1 cellular context compared by ENCODE assay signal in genomic region chrX:65671966-65672365, GRCh38.
TF ChIP-seq lines count a peak whose summit lies in the region.

No MANE protein-coding gene starts in this region.

TF ChIP-seq in SK-N-SH treated with all-trans-retinoic acid at 6 μM for 48 hours, 23 proteins besides CTCF, POLR2A, EP300 and RAD21 (continued from another document):
- TF ChIP-seq, protein P1, sequence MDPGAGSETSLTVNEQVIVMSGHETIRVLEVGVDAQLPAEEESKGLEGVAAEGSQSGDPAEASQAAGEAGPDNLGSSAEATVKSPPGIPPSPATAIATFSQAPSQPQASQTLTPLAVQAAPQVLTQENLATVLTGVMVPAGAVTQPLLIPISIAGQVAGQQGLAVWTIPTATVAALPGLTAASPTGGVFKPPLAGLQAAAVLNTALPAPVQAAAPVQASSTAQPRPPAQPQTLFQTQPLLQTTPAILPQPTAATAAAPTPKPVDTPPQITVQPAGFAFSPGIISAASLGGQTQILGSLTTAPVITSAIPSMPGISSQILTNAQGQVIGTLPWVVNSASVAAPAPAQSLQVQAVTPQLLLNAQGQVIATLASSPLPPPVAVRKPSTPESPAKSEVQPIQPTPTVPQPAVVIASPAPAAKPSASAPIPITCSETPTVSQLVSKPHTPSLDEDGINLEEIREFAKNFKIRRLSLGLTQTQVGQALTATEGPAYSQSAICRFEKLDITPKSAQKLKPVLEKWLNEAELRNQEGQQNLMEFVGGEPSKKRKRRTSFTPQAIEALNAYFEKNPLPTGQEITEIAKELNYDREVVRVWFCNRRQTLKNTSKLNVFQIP (CRISPR knock-in tag; IDR thresholded peaks at IDR 0.05; ENCODE audit: borderline replicate concordance, low read depth) = no peak
- no peak for TF ChIP-seq ZNF565 (CRISPR knock-in tag; conservative IDR thresholded peaks at IDR 0.05; ENCODE audit: low read depth)
- no peak for TF ChIP-seq ZNF8 (CRISPR knock-in tag; IDR thresholded peaks at IDR 0.05)
- TF ChIP-seq ESRRG (CRISPR knock-in tag; IDR thresholded peaks at IDR 0.05) = no peak
- TF ChIP-seq RARB (CRISPR knock-in tag; IDR thresholded peaks at IDR 0.05) = no peak
- TF ChIP-seq, protein P2, sequence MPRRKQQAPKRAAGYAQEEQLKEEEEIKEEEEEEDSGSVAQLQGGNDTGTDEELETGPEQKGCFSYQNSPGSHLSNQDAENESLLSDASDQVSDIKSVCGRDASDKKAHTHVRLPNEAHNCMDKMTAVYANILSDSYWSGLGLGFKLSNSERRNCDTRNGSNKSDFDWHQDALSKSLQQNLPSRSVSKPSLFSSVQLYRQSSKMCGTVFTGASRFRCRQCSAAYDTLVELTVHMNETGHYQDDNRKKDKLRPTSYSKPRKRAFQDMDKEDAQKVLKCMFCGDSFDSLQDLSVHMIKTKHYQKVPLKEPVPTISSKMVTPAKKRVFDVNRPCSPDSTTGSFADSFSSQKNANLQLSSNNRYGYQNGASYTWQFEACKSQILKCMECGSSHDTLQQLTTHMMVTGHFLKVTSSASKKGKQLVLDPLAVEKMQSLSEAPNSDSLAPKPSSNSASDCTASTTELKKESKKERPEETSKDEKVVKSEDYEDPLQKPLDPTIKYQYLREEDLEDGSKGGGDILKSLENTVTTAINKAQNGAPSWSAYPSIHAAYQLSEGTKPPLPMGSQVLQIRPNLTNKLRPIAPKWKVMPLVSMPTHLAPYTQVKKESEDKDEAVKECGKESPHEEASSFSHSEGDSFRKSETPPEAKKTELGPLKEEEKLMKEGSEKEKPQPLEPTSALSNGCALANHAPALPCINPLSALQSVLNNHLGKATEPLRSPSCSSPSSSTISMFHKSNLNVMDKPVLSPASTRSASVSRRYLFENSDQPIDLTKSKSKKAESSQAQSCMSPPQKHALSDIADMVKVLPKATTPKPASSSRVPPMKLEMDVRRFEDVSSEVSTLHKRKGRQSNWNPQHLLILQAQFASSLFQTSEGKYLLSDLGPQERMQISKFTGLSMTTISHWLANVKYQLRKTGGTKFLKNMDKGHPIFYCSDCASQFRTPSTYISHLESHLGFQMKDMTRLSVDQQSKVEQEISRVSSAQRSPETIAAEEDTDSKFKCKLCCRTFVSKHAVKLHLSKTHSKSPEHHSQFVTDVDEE (CRISPR knock-in tag; IDR thresholded peaks at IDR 0.05) = no peak
- no peak for TF ChIP-seq ZC3H10 (CRISPR knock-in tag; IDR thresholded peaks at IDR 0.05)
- no peak for TF ChIP-seq BACH2 (CRISPR knock-in tag; IDR thresholded peaks at IDR 0.05; ENCODE audit: borderline replicate concordance)
